1 cellular context compared by ENCODE assay signal in genomic region chr6:113526995-113527394, GRCh38.
TF ChIP-seq lines count a peak whose summit lies in the region.

No MANE protein-coding gene starts in this region.

TF ChIP-seq in HepG2, 621 proteins besides CTCF, POLR2A, EP300 and RAD21 (continued from another document):
- TF ChIP-seq NFAT5 (CRISPR knock-in tag; IDR thresholded peaks at IDR 0.05) (no peak), ZNF883 (CRISPR knock-in tag; IDR thresholded peaks at IDR 0.05; ENCODE audit: not compliant biosample characterization) (no peak)
